ENCODE assay signal across 28 cellular contexts in genomic region chr11:99916078-99916477, GRCh38.
"Had no signal": no experiment of that assay in that cellular context is flagged by ENCODE, and none has a peak within 500 bp of the region (broad histone marks: within the 10 kb centered on the region; RNA-seq: fewer than 3 reads in every experiment).

No MANE protein-coding gene starts in this region.

- H3K4me1 ChIP-seq: SJCRH30 had no signal

- H3K4me3 Mint-ChIP-seq: T-cell had no signal

- DNase-seq: MM.1S, MV-4-11, NCI-H1092, NCI-H1105, NCI-H1417 treated with DMSO at 0.1 percent for 48 hours, NCI-H1436 treated with DMSO at 0.1 percent for 48 hours, NCI-H1694 treated with DMSO at 0.1 percent for 48 hours, NCI-H187 treated with DMSO at 0.1 percent for 48 hours, NCI-H2029, NCI-H2081, NCI-H2171 treated with DMSO at 0.1 percent for 48 hours, NCI-H2227 treated with DMSO at 0.1 percent for 48 hours, NCI-H345, NCI-H446, NCI-H510A treated with DMSO at 0.1 percent for 48 hours, NCI-H524 treated with DMSO at 0.1 percent for 48 hours, NCI-H526 treated with DMSO at 0.1 percent for 48 hours, NCI-H774, PC-9, SHP77, SIG-M5, SJCRH30, T-cell had no signal

- H3K27me3 Mint-ChIP-seq: T-cell had no signal

- ATAC-seq: Panc1, Right ventricle myocardium inferior, SK-N-SH treated with all-trans-retinoic acid at 6 μM for 48 hours, T-cell had no signal

- H3K36me3 Mint-ChIP-seq: T-cell had no signal

- H3K4me3 ChIP-seq: PC-9, SJCRH30, SK-N-MC had no signal

- H3K4me1 Mint-ChIP-seq: T-cell had no signal

- H3K27ac Mint-ChIP-seq: T-cell had no signal

- H3K27me3 ChIP-seq: SJCRH30 had no signal

- H3K9me3 ChIP-seq: SJCRH30 had no signal

- H3K36me3 ChIP-seq: SJCRH30 had no signal

- H3K4me2 ChIP-seq: PC-9 had no signal

- H3K27ac ChIP-seq: PC-9, RWPE1, SJCRH30, SK-N-MC had no signal

- H2AFZ ChIP-seq: PC-9 had no signal
